27 cellular contexts compared by ENCODE assay signal in the genomic region with DNA sequence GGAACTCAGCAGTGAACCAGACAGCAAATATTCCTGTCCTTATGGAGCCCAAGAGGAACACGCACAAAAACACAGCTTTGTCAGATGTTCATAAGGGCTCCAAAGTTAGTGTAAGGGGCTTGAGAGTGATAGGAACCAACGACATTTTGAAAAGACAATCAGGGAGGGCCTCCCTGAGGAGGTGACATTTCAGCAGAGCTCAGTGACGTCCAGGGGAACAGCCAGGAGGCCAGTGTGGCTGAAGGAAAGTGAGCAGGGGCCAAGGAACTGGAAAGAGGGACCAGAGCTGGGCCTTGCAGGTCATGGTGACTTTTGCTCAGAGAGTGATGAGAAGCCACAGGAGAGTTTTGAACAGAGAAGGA. TPM values are rescaled to one million over a fixed set of nuclear protein-coding genes. Genes with fewer than 3 reads are reported as not detected.
DNase-seq lines count a peak whose midpoint lies in the region; ATAC-seq, FAIRE-seq and TF ChIP-seq lines count a peak whose summit lies in the region.
"Had no signal": no experiment of that assay in that cellular context is flagged by ENCODE, and none has a peak within 500 bp of the region (broad histone marks: within the 10 kb centered on the region; RNA-seq: fewer than 3 reads in every experiment).

No MANE protein-coding gene starts in this region.

- 56% methylated on average over 3 of the region's 3 CpGs for WGBS in HepG2 (ENCODE audit: low lambda C conversion rate)
- 48% methylated on average over 3 of the region's 3 CpGs for WGBS in right lobe of liver (ENCODE audit: insufficient coverage, low coverage, low lambda C conversion rate, missing lambda C conversion rate)
- WGBS in thyroid gland, 2 donors = 78 to 80% methylated on average over 3 of the region's 3 CpGs

- TF ChIP-seq CTCF in HepG2 (CRISPR knock-in tag; IDR thresholded peaks at IDR 0.05) (no peak), right lobe of liver (IDR thresholded peaks at IDR 0.05) (no peak), glutamatergic neuron (IDR thresholded peaks at IDR 0.05; ENCODE audit: partially characterized antibody, unreplicated experiment) (no peak), thyroid gland (IDR thresholded peaks at IDR 0.05) (no peak), GM13977 (IDR thresholded peaks at IDR 0.05; ENCODE audit: extremely low read depth, insufficient read depth, missing control alignments) (no peak)

- H3K4me1 Mint-ChIP-seq in activated naive CD8-positive, alpha-beta T cell (ENCODE audit: low read depth) = peaks cover 47% of the 10 kb centered on the region
- peaks cover 9% of the 10 kb centered on the region for H3K4me1 Mint-ChIP-seq in glutamatergic neuron (ENCODE audit: low read depth, unreplicated experiment)
- H3K4me1 Mint-ChIP-seq in stimulated activated effector memory CD8-positive, alpha-beta T cell treated with anti-CD3 and anti-CD28 coated beads, Interleukin-12 subunit alpha, Interleukin-12 subunit beta, amount 100 ng/mL, for 72 hours = peaks cover 23% of the 10 kb centered on the region

- H3K27me3 Mint-ChIP-seq in activated naive CD8-positive, alpha-beta T cell = no peaks in the 10 kb centered on the region
- peaks cover 9% of the 10 kb centered on the region for H3K27me3 Mint-ChIP-seq in glutamatergic neuron (ENCODE audit: unreplicated experiment)
- H3K27me3 Mint-ChIP-seq: activated CD4-positive, alpha-beta T cell treated with anti-CD3 and anti-CD28 coated beads, Interleukin-2, amount 10 ng/mL, durations not matched to agents 24 days and 14 days; stimulated activated memory B cell treated with anti-CD40 and anti-IgM and Interleukin-4, amounts not matched to agents 10 μg/mL and 1 μg/mL and 100 μg/mL, for 72 hours had no signal

- H3K36me3 ChIP-seq in HepG2 (replicated peaks in 1 of 2; ENCODE audit: control insufficient read depth in 1 of 2, insufficient read depth in 2 of 2, low read length in 2 of 2) (no peaks in the 10 kb centered on the region), right lobe of liver (no peaks in the 10 kb centered on the region), thyroid gland (no peaks in the 10 kb centered on the region)
- H3K36me3 ChIP-seq: BLaER1, left lung, upper lobe of right lung had no signal

- TF ChIP-seq POLR2A in HepG2 (IDR thresholded peaks at IDR 0.05; ENCODE audit: insufficient read depth in 1 of 2, low read depth in 2 of 2, low read length in 2 of 2) (no peak), right lobe of liver (IDR thresholded peaks at IDR 0.05) (no peak), thyroid gland (IDR thresholded peaks at IDR 0.05) (no peak)

- CTCF ChIA-PET in HepG2 (lab: Yijun Ruan, JAX; ENCODE audit: low intra/inter-chr PET ratio, low total read pairs) = no interaction called here

- peak overlapping the region; percentile 87 for H3K27ac Mint-ChIP-seq in activated naive CD8-positive, alpha-beta T cell
- peak overlapping the region; percentile 1 for H3K27ac Mint-ChIP-seq in glutamatergic neuron (ENCODE audit: unreplicated experiment)
- no peak overlapping the region for H3K27ac Mint-ChIP-seq in stimulated activated effector memory CD8-positive, alpha-beta T cell treated with anti-CD3 and anti-CD28 coated beads, Interleukin-12 subunit alpha, Interleukin-12 subunit beta, amount 100 ng/mL, for 72 hours
- H3K27ac Mint-ChIP-seq: activated CD4-positive, alpha-beta T cell treated with anti-CD3 and anti-CD28 coated beads, Interleukin-2, amount 10 ng/mL, durations not matched to agents 24 days and 14 days; GM23338; stimulated activated memory B cell treated with anti-CD40 and anti-IgM and Interleukin-4, amounts not matched to agents 10 μg/mL and 1 μg/mL and 100 μg/mL, for 72 hours had no signal

- no peaks in the 10 kb centered on the region for H3K9me3 ChIP-seq in HepG2 (ENCODE audit: low read length)
- no peaks in the 10 kb centered on the region for H3K9me3 ChIP-seq in right lobe of liver
- H3K9me3 ChIP-seq in thyroid gland = no peaks in the 10 kb centered on the region
- H3K9me3 ChIP-seq: BLaER1, left lung, upper lobe of right lung had no signal

- ATAC-seq in HepG2 = no peak
- no peak for ATAC-seq in right lobe of liver
- ATAC-seq in stimulated activated effector memory CD8-positive, alpha-beta T cell treated with anti-CD3 and anti-CD28 coated beads, Interleukin-12 subunit alpha, Interleukin-12 subunit beta, amount 100 ng/mL, for 72 hours = no peak
- ATAC-seq: esophagus mucosa; GM23338; left lung; stimulated activated memory B cell treated with anti-CD40 and anti-IgM and Interleukin-4, amounts not matched to agents 10 μg/mL and 1 μg/mL and 100 μg/mL, for 72 hours; upper lobe of right lung had no signal

- peak overlapping the region; percentile 1 for H3K27ac ChIP-seq in HepG2 (ENCODE audit: extremely low read length, insufficient read depth, low read length)
- no peak overlapping the region for H3K27ac ChIP-seq in right lobe of liver
- no peak overlapping the region for H3K27ac ChIP-seq in thyroid gland
- H3K27ac ChIP-seq: BLaER1, left lung, upper lobe of right lung had no signal

- peaks cover 2% of the 10 kb centered on the region for H3K36me3 Mint-ChIP-seq in activated naive CD8-positive, alpha-beta T cell
- peaks cover 5% of the 10 kb centered on the region for H3K36me3 Mint-ChIP-seq in glutamatergic neuron (ENCODE audit: unreplicated experiment)
- no peaks in the 10 kb centered on the region for H3K36me3 Mint-ChIP-seq in stimulated activated effector memory CD8-positive, alpha-beta T cell treated with anti-CD3 and anti-CD28 coated beads, Interleukin-12 subunit alpha, Interleukin-12 subunit beta, amount 100 ng/mL, for 72 hours
- H3K36me3 Mint-ChIP-seq: stimulated activated memory B cell treated with anti-CD40 and anti-IgM and Interleukin-4, amounts not matched to agents 10 μg/mL and 1 μg/mL and 100 μg/mL, for 72 hours had no signal

- DNase-seq in HepG2 (ENCODE audit: low spot score) (no peak), right lobe of liver (no peak), glutamatergic neuron (no peak), GM19239 (ENCODE audit: insufficient read length, low spot score) (no peak), thyroid gland (no peak), GM13977 (ENCODE audit: low spot score) (no peak)
- no peak for DNase-seq in stimulated activated effector memory CD8-positive, alpha-beta T cell treated with anti-CD3 and anti-CD28 coated beads, Interleukin-12 subunit alpha, Interleukin-12 subunit beta, amount 100 ng/mL, for 72 hours (ENCODE audit: low spot score in 2 of 2)
- DNase-seq: activated CD4-positive, alpha-beta T cell treated with anti-CD3 and anti-CD28 coated beads, Interleukin-2, amount 10 ng/mL, durations not matched to agents 24 days and 14 days; dermis blood vessel endothelial cell; DMS79; foreskin fibroblast; head of caudate nucleus; IMR-90; mesendoderm; NCI-H146; NCI-H510A; occipital lobe; T-helper 9 cell; upper lobe of right lung had no signal

- no TSS peak for BruUV-seq in HepG2 (replicated peaks; lab: Mats Ljungman, UMichigan)

- H3K9me3 Mint-ChIP-seq in activated naive CD8-positive, alpha-beta T cell (ENCODE audit: low read depth) = no peaks in the 10 kb centered on the region
- peaks cover 6% of the 10 kb centered on the region for H3K9me3 Mint-ChIP-seq in glutamatergic neuron (ENCODE audit: unreplicated experiment)
- no peaks in the 10 kb centered on the region for H3K9me3 Mint-ChIP-seq in stimulated activated effector memory CD8-positive, alpha-beta T cell treated with anti-CD3 and anti-CD28 coated beads, Interleukin-12 subunit alpha, Interleukin-12 subunit beta, amount 100 ng/mL, for 72 hours
- H3K9me3 Mint-ChIP-seq: activated CD4-positive, alpha-beta T cell treated with anti-CD3 and anti-CD28 coated beads, Interleukin-2, amount 10 ng/mL, durations not matched to agents 24 days and 14 days; GM23338; stimulated activated memory B cell treated with anti-CD40 and anti-IgM and Interleukin-4, amounts not matched to agents 10 μg/mL and 1 μg/mL and 100 μg/mL, for 72 hours had no signal

- in situ Hi-C loops in HepG2 (cut with HindIII; ENCODE audit: extremely low pct_ligation_motif_present, low pct_unique_long_range_greater_than_20kb) = no loop called here
- in situ Hi-C loops in GM13977 (cut with MboI; ENCODE audit: low pct_unique_long_range_greater_than_20kb, low sequenced_read_pairs, unreplicated experiment) = no loop called here

- 0 out of 2 replicates have a peak, but pooled peaks cover 5% of the 10 kb centered on the region for H4K20me1 ChIP-seq in HepG2 (ENCODE audit: insufficient read depth, low read length)

- TF ChIP-seq RAD21 in HepG2 (CRISPR knock-in tag; IDR thresholded peaks at IDR 0.05) = no peak

- no peak for FAIRE-seq in HepG2 (lab: Jason Lieb, UNC)
- FAIRE-seq in GM19239 (lab: Jason Lieb, UNC) = no peak
- FAIRE-seq: G401.6, islet of Langerhans had no signal

- TF ChIP-seq EP300 in HepG2 (IDR thresholded peaks at IDR 0.05; ENCODE audit: low read depth in 2 of 2, low read length in 2 of 2) = no peak
- no peak for TF ChIP-seq EP300 in HepG2 (CRISPR knock-in tag; IDR thresholded peaks at IDR 0.05; ENCODE audit: borderline replicate concordance)

- H3K4me3 ChIP-seq in HepG2 (replicated peaks in 1 of 3; ENCODE audit: insufficient read depth in 1 of 3, low read depth in 2 of 3, low read length in 3 of 3) (0 out of 6 replicates have a peak overlapping the region, but pooled peaks of 1 of the 3 experiments have one; percentile 3), right lobe of liver (no peak overlapping the region), thyroid gland (replicated peaks in 1 of 3) (no peak overlapping the region)
- H3K4me3 ChIP-seq: BLaER1, GM23338, left lung, upper lobe of right lung had no signal

- H3K4me3 Mint-ChIP-seq in activated naive CD8-positive, alpha-beta T cell = no peak overlapping the region
- no peak overlapping the region for H3K4me3 Mint-ChIP-seq in glutamatergic neuron (ENCODE audit: unreplicated experiment)
- peak overlapping the region; percentile 9 for H3K4me3 Mint-ChIP-seq in stimulated activated effector memory CD8-positive, alpha-beta T cell treated with anti-CD3 and anti-CD28 coated beads, Interleukin-12 subunit alpha, Interleukin-12 subunit beta, amount 100 ng/mL, for 72 hours
- H3K4me3 Mint-ChIP-seq: activated CD4-positive, alpha-beta T cell treated with anti-CD3 and anti-CD28 coated beads, Interleukin-2, amount 10 ng/mL, durations not matched to agents 24 days and 14 days; GM23338; stimulated activated memory B cell treated with anti-CD40 and anti-IgM and Interleukin-4, amounts not matched to agents 10 μg/mL and 1 μg/mL and 100 μg/mL, for 72 hours had no signal

- peaks cover 87% of the 10 kb centered on the region for H3K4me1 ChIP-seq in HepG2 (ENCODE audit: insufficient read depth, low read length)
- H3K4me1 ChIP-seq in right lobe of liver = no peaks in the 10 kb centered on the region
- peaks cover 0 to 6% of the 10 kb centered on the region in 2 donors for H3K4me1 ChIP-seq in thyroid gland
- H3K4me1 ChIP-seq: upper lobe of right lung had no signal

- no peak overlapping the region for H3K9ac ChIP-seq in HepG2 (ENCODE audit: insufficient read depth, low read depth, low read length)
- H3K9ac ChIP-seq: BLaER1 had no signal

- H3K27me3 ChIP-seq in HepG2 (ENCODE audit: control insufficient read depth in 1 of 2, insufficient read depth in 2 of 2, low read length in 2 of 2) (no peaks in the 10 kb centered on the region), right lobe of liver (no peaks in the 10 kb centered on the region), thyroid gland (no peaks in the 10 kb centered on the region)
- H3K27me3 ChIP-seq: BLaER1, upper lobe of right lung had no signal

- H3K79me2 ChIP-seq in HepG2 (ENCODE audit: insufficient read depth, low read length) = peaks cover 4% of the 10 kb centered on the region

- H2AFZ ChIP-seq in HepG2 (ENCODE audit: low read length) = no peak overlapping the region
- H2AFZ ChIP-seq: GM23338 had no signal

- intact Hi-C loops in HepG2 (cut with micrococcal nuclease; ENCODE audit: unreplicated experiment) (no loop called here), right lobe of liver (cut with DNase I) (no loop called here), thyroid gland (cut with DNase I) (no loop called here)

- POLR2A ChIA-PET in HepG2 (lab: Yijun Ruan, JAX) = interaction anchor here (0.9 to 2.6 kb wide), 7 partner anchors 11 to 46 kb away, joined by 4 to 16 read pairs (median 9); no protein-coding TSS in a partner anchor

- H3K4me2 ChIP-seq in HepG2 (ENCODE audit: low read depth, low read length) = peak overlapping the region; percentile 34
- H3K4me2 ChIP-seq: BLaER1, GM23338 had no signal

RNA-seq across cellular contexts. Expression of a gene that starts 16.1 kb away (rescaled TPM):
- total RNA-seq in HepG2 (2016; rRNA removed; fragmentation: Illumina TruSeq; extraction: Trizol) (16.6 and 16.9 TPM in 2 replicates), right lobe of liver (1 to 10 TPM; 4.3 to 6.5 (median 5.7) TPM), glutamatergic neuron (ENCODE audit: unreplicated experiment) (106 TPM), thyroid gland (10 to 100 TPM; 18.5 to 29.9 (median 24.8) TPM)
- 19.2 and 19.4 TPM in 2 replicates for total RNA-seq in HepG2 (2016; cell fraction: cytosol; rRNA removed; fragmentation: Illumina TruSeq; extraction: Trizol; ENCODE audit: low read depth)
- 14.6 and 17.1 TPM in 2 replicates for total RNA-seq in HepG2 (2016; cell fraction: insoluble cytoplasmic fraction; rRNA removed; fragmentation: Illumina TruSeq; extraction: Trizol)
- 21.3 and 24.1 TPM in 2 replicates for total RNA-seq in HepG2 (2016; cell fraction: membrane; rRNA removed; fragmentation: Illumina TruSeq; extraction: Trizol)
- total RNA-seq in HepG2 (2016; cell fraction: nucleus; rRNA removed; fragmentation: Illumina TruSeq; extraction: Trizol) = 21.2 and 22.3 TPM in 2 replicates
- 35.4 and 38.7 TPM in 2 replicates for polyA plus RNA-seq in HepG2 (2011; rRNA removed)
- polyA plus RNA-seq in HepG2 (2011; cell fraction: cytosol; rRNA removed) = 16.5 and 20.9 TPM in 2 replicates
- polyA plus RNA-seq in HepG2 (2011; cell fraction: nucleus; rRNA removed) = 91.0 and 107 TPM in 2 replicates
- polyA plus RNA-seq in HepG2 (2012) = 36.0 and 39.2 TPM in 2 replicates
- 35.0 and 39.6 TPM in 2 replicates for polyA plus RNA-seq in HepG2 (2016; cell fraction: cytosol; fragmentation: Illumina TruSeq; extraction: Trizol; ENCODE audit: low read depth)
- 21.6 and 26.9 TPM in 2 replicates for polyA plus RNA-seq in HepG2 (2016; cell fraction: insoluble cytoplasmic fraction; fragmentation: Illumina TruSeq; extraction: Trizol; ENCODE audit: low read depth)
- polyA plus RNA-seq in HepG2 (2016; cell fraction: membrane; fragmentation: Illumina TruSeq; extraction: Trizol; ENCODE audit: low read depth) = 31.2 and 32.6 TPM in 2 replicates
- polyA plus RNA-seq in HepG2 (2016; cell fraction: nucleus; fragmentation: Illumina TruSeq; extraction: Trizol; ENCODE audit: insufficient read depth, low read depth) = 57.5 and 60.6 TPM in 2 replicates
- 6.7 and 47.8 TPM in 2 replicates for polyA minus RNA-seq in HepG2 (2011; rRNA and poly(A)+ RNA removed; ENCODE audit: low replicate concordance)
- polyA minus RNA-seq in HepG2 (2011; cell fraction: cytosol; rRNA and poly(A)+ RNA removed) = 28.0 and 37.6 TPM in 2 replicates
- 30.5 and 30.6 TPM in 2 replicates for polyA minus RNA-seq in HepG2 (2011; cell fraction: nucleus; rRNA and poly(A)+ RNA removed)
